ENCODE assay signal across 21 cellular contexts in the genomic region with DNA sequence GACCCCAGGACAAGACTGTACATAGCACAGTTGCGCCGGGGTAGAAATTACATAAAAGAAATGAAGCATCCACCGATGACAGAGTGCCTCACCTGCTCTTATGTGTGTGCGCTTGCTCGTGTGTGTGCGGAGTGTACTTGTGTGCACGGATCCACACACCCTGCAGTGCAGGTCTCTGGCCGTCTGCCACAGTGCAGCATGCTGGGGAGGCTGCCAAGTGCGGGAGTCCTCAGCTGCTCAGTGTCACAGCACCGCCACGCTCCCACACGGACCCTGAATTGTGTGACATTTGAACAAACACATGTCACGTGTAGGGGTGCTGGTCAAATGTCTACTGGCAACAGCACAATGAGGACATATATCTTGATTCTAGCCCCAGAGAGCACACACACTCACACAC.
DNase-seq lines count a peak whose midpoint lies in the region; TF ChIP-seq lines count a peak whose summit lies in the region.
"Had no signal": no experiment of that assay in that cellular context is flagged by ENCODE, and none has a peak within 500 bp of the region (broad histone marks: within the 10 kb centered on the region; RNA-seq: fewer than 3 reads in every experiment).

No MANE protein-coding gene starts in this region.

- no peaks in the 10 kb centered on the region for H3K27me3 ChIP-seq in transverse colon
- H3K27me3 ChIP-seq in osteoblast (ENCODE audit: insufficient read depth, low read length) = no peaks in the 10 kb centered on the region
- H3K27me3 ChIP-seq: BLaER1, breast epithelium, esophagus squamous epithelium, tibial artery had no signal

- peaks cover 19% of the 10 kb centered on the region for H3K4me1 Mint-ChIP-seq in endothelial cell (ENCODE audit: unreplicated experiment)
- H3K4me1 Mint-ChIP-seq: T-cell had no signal

- H3K27me3 Mint-ChIP-seq in endothelial cell (ENCODE audit: unreplicated experiment) = no peaks in the 10 kb centered on the region
- H3K27me3 Mint-ChIP-seq: activated CD4-positive, alpha-beta memory T cell treated with anti-CD3 and anti-CD28 coated beads for 36 hours; T-cell had no signal

- no peak overlapping the region for H3K4me3 Mint-ChIP-seq in endothelial cell (ENCODE audit: unreplicated experiment)
- H3K4me3 Mint-ChIP-seq: activated CD4-positive, alpha-beta memory T cell treated with anti-CD3 and anti-CD28 coated beads for 36 hours; T-cell had no signal

- DNase-seq in NCI-H1694 treated with DMSO at 0.1 percent for 48 hours (lab: John Stamatoyannopoulos, UW) (peak; percentile 1), NCI-H1694 (lab: John Stamatoyannopoulos, UW) (no peak), globus pallidus (ENCODE audit: low spot score) (peak; percentile 6), mucosa of gallbladder (ENCODE audit: low spot score) (peak; percentile 13), transverse colon (peak; percentile 50), NCI-H2196 treated with DMSO at 0.1 percent for 48 hours (lab: John Stamatoyannopoulos, UW; ENCODE audit: unreplicated experiment) (no peak), endothelial cell (ENCODE audit: low spot score) (no peak), osteoblast (ENCODE audit: insufficient read length, low spot score, missing footprints) (no peak)
- DNase-seq: activated CD4-positive, alpha-beta memory T cell treated with anti-CD3 and anti-CD28 coated beads for 36 hours; activated T-cell treated with anti-CD3 and anti-CD28 coated beads, Interleukin-2, amount 50 U/mL, for 48 hours; esophagus squamous epithelium; GDM1; GOT3; MM.1S; NCI-H1930; NCI-H526 treated with DMSO at 0.1 percent for 48 hours; T-cell; tibial artery had no signal

- H3K9me3 Mint-ChIP-seq in endothelial cell (ENCODE audit: unreplicated experiment) = no peaks in the 10 kb centered on the region

- no peak for TF ChIP-seq EP300 in transverse colon (IDR thresholded peaks at IDR 0.05; ENCODE audit: low read depth)

- H3K4me2 ChIP-seq in osteoblast (ENCODE audit: insufficient read depth, low read length) = no peak overlapping the region
- H3K4me2 ChIP-seq: BLaER1 had no signal

- H2AFZ ChIP-seq in osteoblast (ENCODE audit: low read length) = no peak overlapping the region

- H3K9me3 ChIP-seq in transverse colon (no peaks in the 10 kb centered on the region), osteoblast (ENCODE audit: low read depth, low read length) (no peaks in the 10 kb centered on the region)
- H3K9me3 ChIP-seq: BLaER1 had no signal

- in situ Hi-C loops in transverse colon (cut with MboI; ENCODE audit: low pct_ligation_motif_present in 1 of 4, low pct_unique_long_range_greater_than_20kb in 1 of 4, low sequenced_read_pairs in 3 of 4) = no loop called here

- H3K79me2 ChIP-seq in osteoblast (ENCODE audit: insufficient read depth, low read length) = no peaks in the 10 kb centered on the region

- TF ChIP-seq CTCF in transverse colon (IDR thresholded peaks at IDR 0.05) (no peak), endothelial cell (IDR thresholded peaks at IDR 0.05; ENCODE audit: unreplicated experiment) (no peak), osteoblast (IDR thresholded peaks at IDR 0.05; ENCODE audit: extremely low read depth, low read depth, low read length) (no peak)

- 40 to 59% methylated on average over 1 to 13 of the region's 13 CpGs for WGBS in transverse colon (ENCODE audit: low coverage in 1 of 2), 2 donors

- H3K36me3 ChIP-seq in transverse colon (no peaks in the 10 kb centered on the region), osteoblast (ENCODE audit: insufficient read depth, low read length) (no peaks in the 10 kb centered on the region)
- H3K36me3 ChIP-seq: BLaER1, breast epithelium, esophagus squamous epithelium, tibial artery had no signal

- peaks cover 0 to 8% (median 2%) of the 10 kb centered on the region in 4 donors for H3K4me1 ChIP-seq in transverse colon
- H3K4me1 ChIP-seq in osteoblast (ENCODE audit: insufficient read depth, low read length) = no peaks in the 10 kb centered on the region
- H3K4me1 ChIP-seq: BLaER1, breast epithelium, tibial artery had no signal

- H3K27ac Mint-ChIP-seq in endothelial cell (ENCODE audit: unreplicated experiment) = no peak overlapping the region
- H3K27ac Mint-ChIP-seq: activated CD4-positive, alpha-beta memory T cell treated with anti-CD3 and anti-CD28 coated beads for 36 hours; T-cell had no signal

- no peak for TF ChIP-seq POLR2A in transverse colon (IDR thresholded peaks at IDR 0.05)

- H3K27ac ChIP-seq in transverse colon (peak overlapping the region; percentile 58 to 84 (median 70)), osteoblast (ENCODE audit: low read depth, low read length) (no peak overlapping the region)
- H3K27ac ChIP-seq: BLaER1, breast epithelium, skin epidermis, tibial artery had no signal

- intact Hi-C loops in transverse colon (cut with DNase I; ENCODE audit: low total_unique reads) = loop anchor here (10.0 kb wide), 1 partner anchor 242 kb away; the partner anchor contains the start of gene MYOCD

- H4K20me1 ChIP-seq in osteoblast (ENCODE audit: insufficient read depth, low read length) = no peaks in the 10 kb centered on the region
- H4K20me1 ChIP-seq: BLaER1 had no signal

- H3K4me3 ChIP-seq in transverse colon = no peak overlapping the region
- H3K4me3 ChIP-seq in osteoblast (ENCODE audit: insufficient read depth, low read length) = no peak overlapping the region
- H3K4me3 ChIP-seq: BLaER1, breast epithelium, esophagus squamous epithelium, skin epidermis, tibial artery had no signal

- H3K36me3 Mint-ChIP-seq in endothelial cell (ENCODE audit: low read depth, unreplicated experiment) = no peaks in the 10 kb centered on the region
- H3K36me3 Mint-ChIP-seq: activated CD4-positive, alpha-beta memory T cell treated with anti-CD3 and anti-CD28 coated beads for 36 hours; T-cell had no signal

Comparison
In these comparisons a context has a peak if more than half of its experiments do, and no peak if none do; other contexts are left out.
1. DNase-seq: peak in NCI-H1694 treated with DMSO at 0.1 percent for 48 hours (single experiment), globus pallidus (single experiment), mucosa of gallbladder (single experiment) and transverse colon (single experiment); none in NCI-H1694 (single experiment), NCI-H2196 treated with DMSO at 0.1 percent for 48 hours (single experiment), endothelial cell (single experiment) and osteoblast (single experiment).